ENCODE assay signal across 8 cellular contexts in genomic region chr2:217934321-217935131, GRCh38.
DNase-seq lines count a peak whose midpoint lies in the region; ATAC-seq and TF ChIP-seq lines count a peak whose summit lies in the region.

No MANE protein-coding gene starts in this region.

- no peaks in the 10 kb centered on the region for H3K36me3 Mint-ChIP-seq in MCF 10A (ENCODE audit: insufficient read depth, unreplicated experiment)
- peaks cover 9% of the 10 kb centered on the region for H3K36me3 Mint-ChIP-seq in type B pancreatic cell

- DNase-seq in Right ventricle myocardium inferior (ENCODE audit: missing footprints) (peak; percentile 74), cardiac septum (ENCODE audit: low spot score) (no peak), MCF 10A (ENCODE audit: unreplicated experiment) (peak; percentile 77), left lung (peak; percentile 73 to 78), type B pancreatic cell (ENCODE audit: extremely low spot score, unreplicated experiment) (no peak), DMS53 (lab: John Stamatoyannopoulos, UW) (no peak), HuH-7 (ENCODE audit: low spot score) (no peak), NCI-H1436 (lab: John Stamatoyannopoulos, UW) (no peak)

- H3K4me3 Mint-ChIP-seq in MCF 10A (ENCODE audit: unreplicated experiment) (no peak overlapping the region), type B pancreatic cell (peak overlapping the region; percentile 31)

- no peaks in the 10 kb centered on the region for H3K36me3 ChIP-seq in left lung

- H3K4me1 ChIP-seq in left lung = peaks cover 82 to 99% of the 10 kb centered on the region in 2 donors

- H3K9me3 Mint-ChIP-seq in MCF 10A (ENCODE audit: unreplicated experiment) (no peaks in the 10 kb centered on the region), type B pancreatic cell (no peaks in the 10 kb centered on the region)

- intact Hi-C loops in Right ventricle myocardium inferior (cut with DNase I) = no loop called here
- intact Hi-C loops in cardiac septum (cut with DNase I) = no loop called here
- intact Hi-C loops in MCF 10A (cut with micrococcal nuclease) = no loop called here
- intact Hi-C loops in left lung (cut with DNase I) = no loop called here

- no peak for TF ChIP-seq CTCF in MCF 10A (IDR thresholded peaks at IDR 0.05; ENCODE audit: unreplicated experiment)
- TF ChIP-seq CTCF in left lung (IDR thresholded peaks at IDR 0.05) = no peak
- no peak for TF ChIP-seq CTCF in type B pancreatic cell (conservative IDR thresholded peaks at IDR 0.05)

- H3K27me3 Mint-ChIP-seq in MCF 10A (ENCODE audit: insufficient read depth, unreplicated experiment) = no peaks in the 10 kb centered on the region
- H3K27me3 Mint-ChIP-seq in type B pancreatic cell = no peaks in the 10 kb centered on the region

- CTCF ChIA-PET in MCF 10A (lab: Yijun Ruan, JAX) = interaction anchor here (0.6 to 2.1 kb wide), 4 partner anchors 60 to 149 kb away, joined by 4 read pairs; no protein-coding TSS in a partner anchor

- no peaks in the 10 kb centered on the region for H3K27me3 ChIP-seq in left lung

- H3K4me1 Mint-ChIP-seq in MCF 10A (ENCODE audit: insufficient read depth, unreplicated experiment) (peaks cover 28% of the 10 kb centered on the region), type B pancreatic cell (ENCODE audit: unreplicated experiment) (peaks cover 64% of the 10 kb centered on the region)

- no TSS peak for BruUV-seq in MCF 10A (replicated peaks; lab: Mats Ljungman, UMichigan)

- H3K4me3 ChIP-seq in left lung = no peak overlapping the region

- POLR2A ChIA-PET in MCF 10A (lab: Yijun Ruan, JAX) = no interaction called here

- ATAC-seq in Right ventricle myocardium inferior (peak; percentile 42), left lung (peak; percentile 39)

- no peak overlapping the region for H3K27ac Mint-ChIP-seq in MCF 10A (ENCODE audit: low read depth, unreplicated experiment)
- H3K27ac Mint-ChIP-seq in type B pancreatic cell = peak overlapping the region; percentile 70

- H3K9me3 ChIP-seq in left lung = no peaks in the 10 kb centered on the region

- H3K27ac ChIP-seq in left lung = peak overlapping the region; percentile 78 to 79

Comparison
In these comparisons a context has a peak if more than half of its experiments do, and no peak if none do; other contexts are left out.
1. DNase-seq: peak in Right ventricle myocardium inferior (single experiment), MCF 10A (single experiment) and left lung (2 of 2); none in cardiac septum (single experiment), type B pancreatic cell (single experiment), DMS53 (single experiment), HuH-7 (single experiment) and NCI-H1436 (single experiment).